In the genomic region with DNA sequence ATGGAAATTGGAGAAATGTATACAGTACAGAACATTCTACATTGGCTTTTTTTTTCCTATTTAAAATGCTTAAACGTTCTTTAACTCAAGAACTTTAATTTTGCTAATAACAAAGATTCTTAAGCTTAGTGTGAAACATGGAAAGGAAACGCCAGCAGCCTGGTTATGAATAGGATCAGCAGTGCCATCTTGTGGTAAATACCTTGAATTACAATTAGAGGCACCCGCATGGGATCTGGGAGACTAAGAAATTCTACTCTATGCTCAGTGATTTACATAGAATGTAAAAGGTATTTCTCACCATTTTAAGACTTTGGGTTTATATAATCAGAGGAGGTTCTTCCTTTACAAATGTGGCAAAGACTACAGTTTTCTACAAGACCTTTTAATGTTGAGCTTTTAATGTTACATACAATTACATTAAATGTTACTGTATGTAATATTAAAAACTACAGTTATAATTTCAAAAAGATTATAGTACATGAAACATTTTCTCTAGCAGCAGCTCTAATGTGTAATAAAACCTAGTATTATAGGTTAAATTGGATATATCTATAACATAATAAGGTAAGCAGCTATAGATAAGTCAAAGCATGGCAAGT, we compare ENCODE assay signal across 8 cellular contexts. TPM values are rescaled to one million over a fixed set of nuclear protein-coding genes. Genes with fewer than 3 reads are reported as not detected.
DNase-seq lines count a peak whose midpoint lies in the region; ATAC-seq, FAIRE-seq and TF ChIP-seq lines count a peak whose summit lies in the region.

No MANE protein-coding gene starts in this region.

- FAIRE-seq in frontal cortex (lab: Jason Lieb, UNC) = peak; percentile 17

- no peaks in the 10 kb centered on the region for H3K4me1 ChIP-seq in prostate gland (replicated peaks)

- H3K27me3 Mint-ChIP-seq in activated B cell treated with CpG ODN at 0.5 μM for 24 hours = peaks cover 25% of the 10 kb centered on the region

- H3K27ac Mint-ChIP-seq in activated B cell treated with CpG ODN at 0.5 μM for 24 hours = no peak overlapping the region

- DNase-seq in COR-L47 (lab: John Stamatoyannopoulos, UW) (peak; percentile 23), NCI-H2029 (lab: John Stamatoyannopoulos, UW) (peak; percentile 40), activated B cell treated with CpG ODN at 0.5 μM for 24 hours (no peak), frontal cortex (ENCODE audit: low spot score in 2 of 2) (peak; percentile 10 to 22), prostate gland (ENCODE audit: low spot score) (no peak), COLO668 (lab: John Stamatoyannopoulos, UW; ENCODE audit: unreplicated experiment) (no peak)

- H3K4me1 Mint-ChIP-seq in activated B cell treated with CpG ODN at 0.5 μM for 24 hours = peaks cover 8% of the 10 kb centered on the region

- no peaks in the 10 kb centered on the region for H3K36me3 ChIP-seq in prostate gland

- ATAC-seq in GM19043 (IDR thresholded peaks at IDR 0.05; ENCODE audit: low read depth, unreplicated experiment) = peak; percentile 58
- ATAC-seq in activated B cell treated with CpG ODN at 0.5 μM for 24 hours (ENCODE audit: low read depth) = peak; percentile 61
- ATAC-seq in GM19035 (IDR thresholded peaks at IDR 0.05; ENCODE audit: unreplicated experiment) = no peak

- no peak for TF ChIP-seq POLR2A in prostate gland (IDR thresholded peaks at IDR 0.05)

- no peaks in the 10 kb centered on the region for H3K9me3 Mint-ChIP-seq in activated B cell treated with CpG ODN at 0.5 μM for 24 hours

- no peak overlapping the region for H3K4me3 Mint-ChIP-seq in activated B cell treated with CpG ODN at 0.5 μM for 24 hours

- H3K27ac ChIP-seq in prostate gland = no peak overlapping the region

- POLR2A ChIA-PET in activated B cell treated with CpG ODN at 0.5 μM for 24 hours (lab: Charles Lee) = interaction anchor here (0.9 to 2.1 kb wide), 4 partner anchors 10 to 231 kb away, joined by 3 to 10 read pairs (median 3); no protein-coding TSS in a partner anchor

- TF ChIP-seq CTCF in activated B cell treated with CpG ODN at 0.5 μM for 24 hours (IDR thresholded peaks at IDR 0.05) (no peak), prostate gland (IDR thresholded peaks at IDR 0.05) (peak; percentile 49 to 70 (median 62))

- H3K9me3 ChIP-seq in prostate gland = no peaks in the 10 kb centered on the region

- no peak overlapping the region for H3K4me3 ChIP-seq in prostate gland

- intact Hi-C loops in activated B cell treated with CpG ODN at 0.5 μM for 24 hours (cut with micrococcal nuclease) (loop anchor here (1.0 to 5.0 kb wide), 4 partner anchors 30 to 723 kb away; a partner anchor contains a TSS), prostate gland (cut with DNase I) (no loop called here)

- no peaks in the 10 kb centered on the region for H3K27me3 ChIP-seq in prostate gland (replicated peaks; ENCODE audit: insufficient read depth)

- no peaks in the 10 kb centered on the region for H3K36me3 Mint-ChIP-seq in activated B cell treated with CpG ODN at 0.5 μM for 24 hours (ENCODE audit: low read depth)

- CTCF ChIA-PET in activated B cell treated with CpG ODN at 0.5 μM for 24 hours (lab: Charles Lee) = interaction anchor here (0.5 to 4.5 kb wide), 25 partner anchors 9 to 722 kb away, joined by 3 to 98 read pairs (median 4); a partner anchor contains a TSS

- 47% methylated on average over 3 of the region's 3 CpGs for WGBS in prostate gland

RNA-seq across cellular contexts. Expression of a gene that starts 32.1 kb away (rescaled TPM):
- total RNA-seq in activated B cell treated with CpG ODN at 0.5 μM for 24 hours = not detected in 2 replicates
- not detected for total RNA-seq in frontal cortex
- total RNA-seq in prostate gland = under 1 TPM in 1 of 2 donors, not detected in 1; 0.34 TPM

RNA-seq across cellular contexts. Expression of a gene that starts 49.6 kb away (rescaled TPM):
- total RNA-seq in activated B cell treated with CpG ODN at 0.5 μM for 24 hours = 193 and 224 TPM in 2 replicates
- total RNA-seq in frontal cortex = 123 TPM
- total RNA-seq in prostate gland = 10 to 100 TPM; 62.9 to 92.8 TPM

Comparison
In these comparisons a context has a peak if more than half of its experiments do, and no peak if none do; other contexts are left out.
1. DNase-seq: peak in COR-L47 (single experiment), NCI-H2029 (single experiment) and frontal cortex (2 of 2); none in activated B cell treated with CpG ODN at 0.5 μM for 24 hours (single experiment), prostate gland (single experiment) and COLO668 (single experiment).